11 cellular contexts compared by ENCODE assay signal in genomic region chr12:123142518-123142840, GRCh38. TPM values are rescaled to one million over a fixed set of nuclear protein-coding genes. Genes with fewer than 3 reads are reported as not detected.
DNase-seq lines count a peak whose midpoint lies in the region; ATAC-seq and TF ChIP-seq lines count a peak whose summit lies in the region.
"Had no signal": no experiment of that assay in that cellular context is flagged by ENCODE, and none has a peak within 500 bp of the region (broad histone marks: within the 10 kb centered on the region; RNA-seq: fewer than 3 reads in every experiment).

No MANE protein-coding gene starts in this region.

- no peak for TF ChIP-seq EP300 in gastroesophageal sphincter (IDR thresholded peaks at IDR 0.05)
- TF ChIP-seq EP300 in sigmoid colon (IDR thresholded peaks at IDR 0.05): no peak

- H3K27me3 ChIP-seq in BLaER1 (peaks cover 1% of the 10 kb centered on the region; the same call in 1 of the 2 replicates), PC-3 (ENCODE audit: low read length) (no peaks in the 10 kb centered on the region), gastroesophageal sphincter (no peaks in the 10 kb centered on the region), sigmoid colon (no peaks in the 10 kb centered on the region)

- 35 to 60% methylated on average over 5 of the region's 5 CpGs for WGBS in gastroesophageal sphincter (ENCODE audit: low coverage in 1 of 2), 2 donors
- 52 to 69% methylated on average over 5 of the region's 5 CpGs for WGBS in sigmoid colon, 2 donors

- no peak for TF ChIP-seq POLR2A in gastroesophageal sphincter (IDR thresholded peaks at IDR 0.05)
- no peak for TF ChIP-seq POLR2A in sigmoid colon (IDR thresholded peaks at IDR 0.05)

- H3K27ac ChIP-seq in BLaER1: peak overlapping the region; percentile 92
- no peak overlapping the region for H3K27ac ChIP-seq in PC-3 (ENCODE audit: low read length)
- peak overlapping the region; percentile 66 to 86 (median 84) for H3K27ac ChIP-seq in gastroesophageal sphincter
- H3K27ac ChIP-seq in sigmoid colon: peak overlapping the region; percentile 82 to 92 (median 84)

- H3K9ac ChIP-seq in BLaER1 (peak overlapping the region; percentile 80), PC-3 (ENCODE audit: low read length) (no peak overlapping the region)

- peaks cover 31% of the 10 kb centered on the region; the same call in 1 of the 2 replicates for H3K79me2 ChIP-seq in PC-3 (ENCODE audit: low read length)

- 0 out of 2 replicates have a peak, but pooled peaks cover 4% of the 10 kb centered on the region for H3K36me3 Mint-ChIP-seq in HFFc6 (ENCODE audit: low read depth)

- peaks cover 13% of the 10 kb centered on the region for H3K27me3 Mint-ChIP-seq in HFFc6 (ENCODE audit: insufficient read depth)
- H3K27me3 Mint-ChIP-seq: activated CD8-positive, alpha-beta T cell treated with anti-CD3 and anti-CD28 coated beads for 36 hours had no signal

- H3K4me1 ChIP-seq in BLaER1 (peaks cover 85% of the 10 kb centered on the region), PC-3 (ENCODE audit: insufficient read depth, low read length) (peaks cover 32% of the 10 kb centered on the region), gastroesophageal sphincter (peaks cover 10 to 66% (median 44%) of the 10 kb centered on the region in 3 donors), sigmoid colon (peaks cover 0 to 57% (median 46%) of the 10 kb centered on the region in 4 donors)

- H3K9me3 ChIP-seq in BLaER1 (no peaks in the 10 kb centered on the region), PC-3 (ENCODE audit: low read length) (no peaks in the 10 kb centered on the region), gastroesophageal sphincter (no peaks in the 10 kb centered on the region), sigmoid colon (no peaks in the 10 kb centered on the region)

- POLR2A ChIA-PET in PC-3 (lab: Charles Lee; ENCODE audit: unreplicated experiment): no interaction called here

- ATAC-seq in PC-3: no peak
- ATAC-seq in gastroesophageal sphincter: no peak
- no peak for ATAC-seq in GM18861 (IDR thresholded peaks at IDR 0.05; ENCODE audit: unreplicated experiment)
- ATAC-seq in HG03039 (IDR thresholded peaks at IDR 0.05; ENCODE audit: unreplicated experiment): no peak

- H3K4me3 Mint-ChIP-seq in HFFc6: no peak overlapping the region
- H3K4me3 Mint-ChIP-seq: activated CD8-positive, alpha-beta T cell treated with anti-CD3 and anti-CD28 coated beads for 36 hours; neural crest cell had no signal

- no peaks in the 10 kb centered on the region for H3F3A ChIP-seq in PC-3 (ENCODE audit: low read length, unreplicated experiment)

- H3K36me3 ChIP-seq in BLaER1: peaks cover 14% of the 10 kb centered on the region; the same call in 1 of the 2 replicates
- no peaks in the 10 kb centered on the region for H3K36me3 ChIP-seq in PC-3 (ENCODE audit: low read depth, low read length)
- H3K36me3 ChIP-seq in gastroesophageal sphincter: no peaks in the 10 kb centered on the region
- H3K36me3 ChIP-seq in sigmoid colon: peaks cover 0 to 7% (median 0%) of the 10 kb centered on the region in 4 donors

- no peak overlapping the region for H2AFZ ChIP-seq in PC-3 (ENCODE audit: low read length)

- no peaks in the 10 kb centered on the region for H3K9me3 Mint-ChIP-seq in HFFc6
- H3K9me3 Mint-ChIP-seq: activated CD8-positive, alpha-beta T cell treated with anti-CD3 and anti-CD28 coated beads for 36 hours; neural crest cell had no signal

- peaks cover 2% of the 10 kb centered on the region; the same call in 1 of the 2 replicates for H4K20me1 ChIP-seq in BLaER1
- no peaks in the 10 kb centered on the region for H4K20me1 ChIP-seq in PC-3 (ENCODE audit: low read length)

- TF ChIP-seq CTCF in PC-3 (conservative IDR thresholded peaks at IDR 0.05; ENCODE audit: low read depth, low read length): no peak
- no peak for TF ChIP-seq CTCF in gastroesophageal sphincter (IDR thresholded peaks at IDR 0.05)
- TF ChIP-seq CTCF in sigmoid colon (IDR thresholded peaks at IDR 0.05): no peak
- TF ChIP-seq CTCF in HFFc6 (IDR thresholded peaks at IDR 0.05): no peak

- H3K4me2 ChIP-seq in BLaER1 (peak overlapping the region; percentile 97), PC-3 (ENCODE audit: low read length) (peak overlapping the region; percentile 71; the same call in 1 of the 2 replicates)

- intact Hi-C loops in PC-3 (cut with micrococcal nuclease) (no loop called here), sigmoid colon (cut with DNase I) (no loop called here)

- CTCF ChIA-PET in PC-3 (lab: Charles Lee): interaction anchor here (0.9 kb wide), 1 partner anchor 99 kb away, joined by 3 read pairs; no protein-coding TSS in a partner anchor

- no peaks in the 10 kb centered on the region for H3K9me2 ChIP-seq in PC-3 (replicated peaks; ENCODE audit: low read length)

- peak overlapping the region; percentile 57 for H3K4me3 ChIP-seq in BLaER1
- H3K4me3 ChIP-seq in PC-3 (ENCODE audit: low read length): no peak overlapping the region
- no peak overlapping the region for H3K4me3 ChIP-seq in gastroesophageal sphincter
- H3K4me3 ChIP-seq in sigmoid colon: no peak overlapping the region

- BruUV-seq in PC-3 (replicated peaks; lab: Mats Ljungman, UMichigan): no TSS peak

- peaks cover 44% of the 10 kb centered on the region for H3K4me1 Mint-ChIP-seq in HFFc6 (ENCODE audit: low read depth)

- no peak overlapping the region for H3K27ac Mint-ChIP-seq in HFFc6
- H3K27ac Mint-ChIP-seq: activated CD8-positive, alpha-beta T cell treated with anti-CD3 and anti-CD28 coated beads for 36 hours had no signal

- no peak for DNase-seq in PC-3
- no peak for DNase-seq in sigmoid colon
- no peak for DNase-seq in HFFc6
- DNase-seq in NCI-H2227 (lab: John Stamatoyannopoulos, UW; ENCODE audit: unreplicated experiment): no peak
- DNase-seq: activated CD8-positive, alpha-beta T cell treated with anti-CD3 and anti-CD28 coated beads for 36 hours; erythroblast had no signal

RNA-seq across cellular contexts. Expression of gene PITPNM2, which starts 8.4 kb away (rescaled TPM):
- total RNA-seq in PC-3 (2014; rRNA removed) (5.6 and 8.1 TPM in 2 replicates), gastroesophageal sphincter (10 to 100 TPM in 3 of 4 donors, 1 to 10 TPM in 1; 9.9 to 20.4 (median 16.4) TPM), sigmoid colon (10 to 100 TPM in 2 of 4 donors, 1 to 10 TPM in 2; 6.4 to 19.5 (median 11.7) TPM)
- polyA plus RNA-seq in sigmoid colon: 10 to 100 TPM in 1 of 3 donors, 1 to 10 TPM in 2; 1.8 to 11.3 (median 2.3) TPM
- 1 to 10 TPM; 1.5 to 5.1 (median 4.1) TPM for total RNA-seq in HFFc6 (2021; fragmentation: NEBNext Ultra II Directional; extraction: Animal tissue kit (Norgen Biotek cat#: 25700))
